Comparison of ENCODE assay signal across 1 cellular context in the genomic region with DNA sequence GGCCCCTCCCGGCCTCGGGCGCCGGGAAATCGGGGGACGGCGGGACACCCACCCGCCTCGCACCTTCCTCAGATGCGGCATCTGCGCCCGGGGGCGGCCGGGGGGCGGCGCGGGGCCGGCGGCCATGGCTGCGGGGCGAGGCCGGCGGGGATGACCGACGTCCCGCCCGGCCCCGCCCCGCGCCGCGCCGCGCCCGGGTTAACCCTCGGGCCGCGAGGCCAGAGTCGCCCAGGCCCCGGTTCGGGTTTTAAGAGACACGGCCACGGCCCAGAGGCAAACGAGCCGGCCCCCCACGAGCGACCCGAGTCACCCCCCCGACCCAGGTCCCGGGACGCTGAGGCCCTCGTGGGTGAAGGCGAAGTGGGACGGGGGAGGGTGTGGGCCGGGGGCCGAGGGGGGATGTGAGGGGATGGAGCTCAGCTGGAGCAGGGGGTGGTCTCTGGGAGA.
TF ChIP-seq lines count a peak whose summit lies in the region.

A gene (minus strand): TSS at position 159 of the 447 bp plus-strand sequence. CDS start 33 bp downstream, at position 126.

TF ChIP-seq in WTC11, 78 proteins besides CTCF, POLR2A, EP300 and RAD21 (continued from another document):
- TF ChIP-seq ZNF121 (CRISPR knock-in tag; IDR thresholded peaks at IDR 0.05) (no peak), RELA (CRISPR knock-in tag; IDR thresholded peaks at IDR 0.05; ENCODE audit: borderline replicate concordance) (no peak), NFYB (CRISPR knock-in tag; conservative IDR thresholded peaks at IDR 0.05; ENCODE audit: low read depth) (no peak), NR3C1 (CRISPR knock-in tag; conservative IDR thresholded peaks at IDR 0.05; ENCODE audit: low read depth) (no peak)
- TF ChIP-seq, protein P1, sequence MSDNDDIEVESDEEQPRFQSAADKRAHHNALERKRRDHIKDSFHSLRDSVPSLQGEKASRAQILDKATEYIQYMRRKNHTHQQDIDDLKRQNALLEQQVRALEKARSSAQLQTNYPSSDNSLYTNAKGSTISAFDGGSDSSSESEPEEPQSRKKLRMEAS (CRISPR knock-in tag; IDR thresholded peaks at IDR 0.05) = no peak
- TF ChIP-seq, protein P2, sequence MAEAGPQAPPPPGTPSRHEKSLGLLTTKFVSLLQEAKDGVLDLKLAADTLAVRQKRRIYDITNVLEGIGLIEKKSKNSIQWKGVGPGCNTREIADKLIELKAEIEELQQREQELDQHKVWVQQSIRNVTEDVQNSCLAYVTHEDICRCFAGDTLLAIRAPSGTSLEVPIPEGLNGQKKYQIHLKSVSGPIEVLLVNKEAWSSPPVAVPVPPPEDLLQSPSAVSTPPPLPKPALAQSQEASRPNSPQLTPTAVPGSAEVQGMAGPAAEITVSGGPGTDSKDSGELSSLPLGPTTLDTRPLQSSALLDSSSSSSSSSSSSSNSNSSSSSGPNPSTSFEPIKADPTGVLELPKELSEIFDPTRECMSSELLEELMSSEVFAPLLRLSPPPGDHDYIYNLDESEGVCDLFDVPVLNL (CRISPR knock-in tag; IDR thresholded peaks at IDR 0.05; ENCODE audit: borderline replicate concordance, low read depth) = no peak
